Comparison of ENCODE assay signal across 8 cellular contexts in the genomic region with DNA sequence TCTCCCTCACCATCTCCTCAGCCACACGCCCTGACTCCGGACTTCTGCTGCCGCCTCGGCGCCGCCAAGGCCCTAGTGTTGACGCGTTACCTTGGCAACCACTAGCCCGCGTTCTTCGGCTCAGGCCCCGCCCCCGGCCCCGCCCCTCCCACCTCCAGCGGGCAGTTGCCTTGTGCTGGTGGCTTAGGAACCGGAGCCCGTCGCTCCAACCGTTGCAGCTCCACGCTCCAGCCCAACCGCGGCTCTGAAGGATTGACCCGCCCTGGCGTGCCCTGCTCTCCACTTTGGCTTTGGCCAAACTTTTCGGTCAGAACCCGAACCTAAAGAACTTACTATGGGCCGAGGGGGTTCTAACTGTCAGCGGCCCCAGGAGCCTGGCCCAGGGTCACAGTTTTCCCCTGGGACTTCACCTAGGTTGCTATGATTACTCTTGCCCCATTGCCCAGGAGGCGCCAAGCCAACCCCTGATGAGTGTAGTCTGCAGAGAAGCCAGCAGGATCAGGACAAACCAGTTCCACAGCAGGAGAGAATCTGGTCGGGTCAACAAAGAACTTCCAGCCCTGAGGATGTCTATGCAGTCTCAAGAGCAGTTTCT.
A peak's percentile ranks its signal among the peaks of the same experiment; 100 is the strongest.
DNase-seq lines count a peak whose midpoint lies in the region; ATAC-seq and TF ChIP-seq lines count a peak whose summit lies in the region.

A gene with protein sequence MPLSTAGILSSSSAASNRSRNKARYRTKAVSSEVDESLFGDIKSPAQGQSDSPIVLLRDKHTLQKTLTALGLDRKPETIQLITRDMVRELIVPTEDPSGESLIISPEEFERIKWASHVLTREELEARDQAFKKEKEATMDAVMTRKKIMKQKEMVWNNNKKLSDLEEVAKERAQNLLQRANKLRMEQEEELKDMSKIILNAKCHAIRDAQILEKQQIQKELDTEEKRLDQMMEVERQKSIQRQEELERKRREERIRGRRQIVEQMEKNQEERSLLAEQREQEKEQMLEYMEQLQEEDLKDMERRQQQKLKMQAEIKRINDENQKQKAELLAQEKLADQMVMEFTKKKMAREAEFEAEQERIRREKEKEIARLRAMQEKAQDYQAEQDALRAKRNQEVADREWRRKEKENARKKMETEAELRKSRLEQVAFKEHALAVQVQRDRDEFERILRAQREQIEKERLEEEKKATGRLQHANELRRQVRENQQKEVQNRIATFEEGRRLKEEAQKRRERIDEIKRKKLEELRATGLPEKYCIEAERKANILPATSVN (minus strand): TSS at position 80 of the 595 bp plus-strand sequence. CDS start 67 bp downstream, at position 13.

- no peak for TF ChIP-seq CTCF in epithelial cell of esophagus (IDR thresholded peaks at IDR 0.05; ENCODE audit: insufficient read depth, low read depth, low read length, missing control alignments)

- peak within 1 kb of the TSS; percentile 69 to 73 for H3K27ac ChIP-seq in mucosa of rectum (ENCODE audit: low read depth in 2 of 2, low read length in 2 of 2)

- H3K4me3 ChIP-seq in epithelial cell of esophagus (ENCODE audit: low read length): peak within 1 kb of the TSS; percentile 19
- peak within 1 kb of the TSS in 1 of 2 donors; percentile 28 for H3K4me3 ChIP-seq in mucosa of rectum (ENCODE audit: low read length in 2 of 2)

- H3K9ac ChIP-seq in mucosa of rectum (ENCODE audit: low read depth in 1 of 2, low read length in 2 of 2): peak within 1 kb of the TSS; percentile 22 to 27

- H3K9me3 ChIP-seq in mucosa of rectum (ENCODE audit: control insufficient read depth in 2 of 2, low read length in 2 of 2): no peaks in the 10 kb centered on the region

- H3K4me1 ChIP-seq in mucosa of rectum (ENCODE audit: control insufficient read depth in 2 of 2, insufficient read depth in 2 of 2, low read length in 2 of 2): peaks cover 10 to 12% of the 10 kb centered on the region in 2 donors

- DNase-seq in NCI-H524 (lab: John Stamatoyannopoulos, UW) (peak; percentile 39 to 72), NCI-H524 treated with DMSO at 0.1 percent for 48 hours (lab: John Stamatoyannopoulos, UW) (no peak), NCI-H69 (lab: John Stamatoyannopoulos, UW) (peak; percentile 98), epithelial cell of esophagus (ENCODE audit: low read depth) (peak; percentile 95), DMS114 treated with DMSO at 0.1 percent for 48 hours (lab: John Stamatoyannopoulos, UW; ENCODE audit: unreplicated experiment) (no peak)

- H3K27me3 ChIP-seq in mucosa of rectum (ENCODE audit: control insufficient read depth in 2 of 2, insufficient read depth in 2 of 2, low read length in 2 of 2): no peaks in the 10 kb centered on the region

- ATAC-seq in GM18907 (IDR thresholded peaks at IDR 0.05; ENCODE audit: unreplicated experiment) (no peak), HG02884 (IDR thresholded peaks at IDR 0.05; ENCODE audit: unreplicated experiment) (no peak)

- no peaks in the 10 kb centered on the region for H3K36me3 ChIP-seq in mucosa of rectum (ENCODE audit: control insufficient read depth in 2 of 2, insufficient read depth in 2 of 2, low read length in 2 of 2)

Comparison
In these comparisons a context has a peak if more than half of its experiments do, and no peak if none do; other contexts are left out.
1. DNase-seq: peak in NCI-H524 (2 of 2), NCI-H69 (single experiment) and epithelial cell of esophagus (single experiment); none in NCI-H524 treated with DMSO at 0.1 percent for 48 hours (single experiment) and DMS114 treated with DMSO at 0.1 percent for 48 hours (single experiment).